29 cellular contexts compared by ENCODE assay signal in the genomic region with DNA sequence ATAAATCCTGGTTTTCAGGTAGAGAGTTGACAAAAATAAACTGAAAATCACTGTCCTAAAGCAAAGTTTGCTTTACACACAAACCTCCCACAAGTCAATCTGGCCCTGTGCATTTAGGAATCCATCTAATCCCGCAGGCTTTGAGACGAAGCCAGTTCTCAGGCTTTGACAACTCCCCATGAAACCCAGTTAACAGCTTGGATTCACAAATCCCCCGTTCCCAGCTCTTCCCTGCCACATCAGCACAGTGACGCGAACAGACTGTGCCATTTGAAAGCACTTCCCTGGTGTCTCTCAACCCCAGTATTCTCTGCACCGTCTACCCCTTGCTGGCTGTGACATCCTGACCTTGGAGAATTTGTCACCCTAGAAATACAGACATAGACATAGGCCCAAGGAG.
"Had no signal": no experiment of that assay in that cellular context is flagged by ENCODE, and none has a peak within 500 bp of the region (broad histone marks: within the 10 kb centered on the region; RNA-seq: fewer than 3 reads in every experiment).

No MANE protein-coding gene starts in this region.

- H3K4me3 Mint-ChIP-seq: activated CD4-positive, alpha-beta memory T cell treated with anti-CD3 and anti-CD28 coated beads for 36 hours; activated CD4-positive, alpha-beta T cell treated with anti-CD3 and anti-CD28 coated beads for 36 hours; activated CD4-positive, alpha-beta T cell treated with anti-CD3 and anti-CD28 coated beads, Interleukin-2, amount 10 ng/mL, durations not matched to agents 24 days and 14 days; activated CD8-positive, alpha-beta memory T cell treated with anti-CD3 and anti-CD28 coated beads, Interleukin-2, amount 10 ng/mL, durations not matched to agents 7 days and 5 days; activated CD8-positive, alpha-beta T cell treated with anti-CD3 and anti-CD28 coated beads, Interleukin-2, amount 10 ng/mL, durations not matched to agents 7 days and 5 days; activated naive CD4-positive, alpha-beta T cell treated with anti-CD3 and anti-CD28 coated beads for 36 hours; activated naive CD4-positive, alpha-beta T cell treated with anti-CD3 and anti-CD28 coated beads, Interleukin-2, amount 50 U/mL, for 24 hours; activated naive CD8-positive, alpha-beta T cell treated with anti-CD3 and anti-CD28 coated beads for 36 hours; activated T-helper 1 cell treated with anti-CD3 and anti-CD28 coated beads, Interleukin-12 subunit alpha, Interleukin-12 subunit beta, Interleukin-2, Interleukin-4 antibody, amounts not matched to agents 30 ng/mL and 10 ng/mL and 1 ng/mL, durations not matched to agents 14 hours and 24 hours and 36 hours; T-helper 17 cell; T-helper 2 cell treated with Interferon-gamma antibody and Interleukin-4, amounts not matched to agents 5 μg/mL and 100 μg/mL, for 36 hours had no signal

- H3K4me1 Mint-ChIP-seq: activated CD4-positive, alpha-beta T cell treated with anti-CD3 and anti-CD28 coated beads for 36 hours; activated CD4-positive, alpha-beta T cell treated with anti-CD3 and anti-CD28 coated beads, Interleukin-2, amount 10 ng/mL, durations not matched to agents 24 days and 14 days; activated CD8-positive, alpha-beta memory T cell treated with anti-CD3 and anti-CD28 coated beads, Interleukin-2, amount 10 ng/mL, durations not matched to agents 7 days and 5 days; activated naive CD4-positive, alpha-beta T cell treated with anti-CD3 and anti-CD28 coated beads, Interleukin-2, amount 50 U/mL, for 24 hours; activated naive CD8-positive, alpha-beta T cell treated with anti-CD3 and anti-CD28 coated beads for 36 hours; T-helper 17 cell had no signal

- H3K27ac Mint-ChIP-seq: activated CD4-positive, alpha-beta memory T cell treated with anti-CD3 and anti-CD28 coated beads for 36 hours; activated CD4-positive, alpha-beta T cell treated with anti-CD3 and anti-CD28 coated beads for 36 hours; activated CD4-positive, alpha-beta T cell treated with anti-CD3 and anti-CD28 coated beads, Interleukin-2, amount 10 ng/mL, durations not matched to agents 24 days and 14 days; activated CD8-positive, alpha-beta memory T cell treated with anti-CD3 and anti-CD28 coated beads, Interleukin-2, amount 10 ng/mL, durations not matched to agents 7 days and 5 days; activated CD8-positive, alpha-beta T cell treated with anti-CD3 and anti-CD28 coated beads, Interleukin-2, amount 10 ng/mL, durations not matched to agents 7 days and 5 days; activated naive CD4-positive, alpha-beta T cell treated with anti-CD3 and anti-CD28 coated beads for 36 hours; activated naive CD4-positive, alpha-beta T cell treated with anti-CD3 and anti-CD28 coated beads, Interleukin-2, amount 50 U/mL, for 24 hours; activated naive CD8-positive, alpha-beta T cell treated with anti-CD3 and anti-CD28 coated beads for 36 hours; activated T-helper 1 cell treated with anti-CD3 and anti-CD28 coated beads, Interleukin-12 subunit alpha, Interleukin-12 subunit beta, Interleukin-2, Interleukin-4 antibody, amounts not matched to agents 30 ng/mL and 10 ng/mL and 1 ng/mL, durations not matched to agents 14 hours and 24 hours and 36 hours; activated T-helper 2 cell treated with anti-CD3 and anti-CD28 coated beads, Interferon-gamma antibody, Interleukin-2, Interleukin-4, amounts not matched to agents 10 μg/mL and 5 μg/mL and 100 μg/mL, durations not matched to agents 14 hours and 24 hours and 36 hours; T-helper 17 cell; T-helper 2 cell treated with Interferon-gamma antibody and Interleukin-4, amounts not matched to agents 5 μg/mL and 100 μg/mL, for 36 hours had no signal

- ATAC-seq: activated CD4-positive, alpha-beta T cell treated with anti-CD3 and anti-CD28 coated beads for 36 hours; activated CD8-positive, alpha-beta memory T cell treated with anti-CD3 and anti-CD28 coated beads, Interleukin-2, amount 10 ng/mL, durations not matched to agents 7 days and 5 days; activated CD8-positive, alpha-beta T cell treated with anti-CD3 and anti-CD28 coated beads, Interleukin-2, amount 10 ng/mL, durations not matched to agents 7 days and 5 days; heart left ventricle; T-helper 17 cell had no signal

- H3K9me3 ChIP-seq: colonic mucosa, esophagus squamous epithelium had no signal

- H3K36me3 Mint-ChIP-seq: activated CD4-positive, alpha-beta memory T cell treated with anti-CD3 and anti-CD28 coated beads for 36 hours; activated CD8-positive, alpha-beta memory T cell treated with anti-CD3 and anti-CD28 coated beads, Interleukin-2, amount 10 ng/mL, durations not matched to agents 7 days and 5 days; activated naive CD4-positive, alpha-beta T cell treated with anti-CD3 and anti-CD28 coated beads, Interleukin-2, amount 50 U/mL, for 24 hours; activated naive CD8-positive, alpha-beta T cell treated with anti-CD3 and anti-CD28 coated beads for 36 hours had no signal

- H3K27me3 ChIP-seq: cardiac muscle cell, colonic mucosa, esophagus squamous epithelium, heart left ventricle had no signal

- H3K27me3 Mint-ChIP-seq: activated CD4-positive, alpha-beta memory T cell treated with anti-CD3 and anti-CD28 coated beads for 36 hours; activated CD4-positive, alpha-beta T cell treated with anti-CD3 and anti-CD28 coated beads for 36 hours; activated CD4-positive, alpha-beta T cell treated with anti-CD3 and anti-CD28 coated beads, Interleukin-2, amount 10 ng/mL, durations not matched to agents 24 days and 14 days; activated CD8-positive, alpha-beta memory T cell treated with anti-CD3 and anti-CD28 coated beads, Interleukin-2, amount 10 ng/mL, durations not matched to agents 7 days and 5 days; activated naive CD4-positive, alpha-beta T cell treated with anti-CD3 and anti-CD28 coated beads, Interleukin-2, amount 50 U/mL, for 24 hours; activated naive CD8-positive, alpha-beta T cell treated with anti-CD3 and anti-CD28 coated beads for 36 hours had no signal

- H3K27ac ChIP-seq: cardiac muscle cell, colonic mucosa, epithelial cell of prostate, esophagus squamous epithelium, heart left ventricle had no signal

- DNase-seq: activated CD4-positive, alpha-beta memory T cell treated with anti-CD3 and anti-CD28 coated beads for 36 hours; activated CD4-positive, alpha-beta T cell treated with anti-CD3 and anti-CD28 coated beads for 36 hours; activated CD4-positive, alpha-beta T cell treated with anti-CD3 and anti-CD28 coated beads, Interleukin-2, amount 10 ng/mL, durations not matched to agents 24 days and 14 days; activated CD4-positive, CD25-positive, alpha-beta regulatory T cell; activated CD4-positive, CD25-positive, alpha-beta regulatory T cell treated with anti-CD3 and anti-CD28 coated beads, Interleukin-2, amount 50 U/mL, for 72 hours; activated CD8-positive, alpha-beta memory T cell treated with anti-CD3 and anti-CD28 coated beads, Interleukin-2, amount 10 ng/mL, durations not matched to agents 7 days and 5 days; activated CD8-positive, alpha-beta memory T cell treated with anti-CD3 and anti-CD28 coated beads, Interleukin-2, amount 50 U/mL, for 4 hours; activated CD8-positive, alpha-beta T cell treated with anti-CD3 and anti-CD28 coated beads, Interleukin-2, amount 10 ng/mL, durations not matched to agents 7 days and 5 days; activated effector memory CD4-positive, alpha-beta T cell treated with anti-CD3 and anti-CD28 coated beads, Interleukin-2, amount 50 U/mL, for 16 hours; activated naive CD4-positive, alpha-beta T cell treated with anti-CD3 and anti-CD28 coated beads for 36 hours; activated naive CD8-positive, alpha-beta T cell treated with anti-CD3 and anti-CD28 coated beads for 36 hours; activated T-cell treated with anti-CD3 and anti-CD28 coated beads, Interleukin-2, amount 50 U/mL, for 1 hour; activated T-cell treated with anti-CD3 and anti-CD28 coated beads, Interleukin-2, amount 50 U/mL, for 48 hours; central memory CD4-positive, alpha-beta T cell; cerebellar nuclear complex; colonic mucosa; effector CD8-positive, alpha-beta T cell; esophagus squamous epithelium; foreskin melanocyte; heart left ventricle; T-helper 1 cell; T-helper 17 cell; T1000 had no signal

- H3K9me3 Mint-ChIP-seq: activated CD4-positive, alpha-beta T cell treated with anti-CD3 and anti-CD28 coated beads, Interleukin-2, amount 10 ng/mL, durations not matched to agents 24 days and 14 days; activated naive CD4-positive, alpha-beta T cell treated with anti-CD3 and anti-CD28 coated beads for 36 hours; activated naive CD4-positive, alpha-beta T cell treated with anti-CD3 and anti-CD28 coated beads, Interleukin-2, amount 50 U/mL, for 24 hours; activated T-helper 1 cell treated with anti-CD3 and anti-CD28 coated beads, Interleukin-12 subunit alpha, Interleukin-12 subunit beta, Interleukin-2, Interleukin-4 antibody, amounts not matched to agents 30 ng/mL and 10 ng/mL and 1 ng/mL, durations not matched to agents 14 hours and 24 hours and 36 hours; activated T-helper 2 cell treated with anti-CD3 and anti-CD28 coated beads, Interferon-gamma antibody, Interleukin-2, Interleukin-4, amounts not matched to agents 10 μg/mL and 5 μg/mL and 100 μg/mL, durations not matched to agents 14 hours and 24 hours and 36 hours; T-helper 2 cell treated with Interferon-gamma antibody and Interleukin-4, amounts not matched to agents 5 μg/mL and 100 μg/mL, for 36 hours had no signal

- H3K4me3 ChIP-seq: cardiac muscle cell, colonic mucosa, esophagus squamous epithelium, heart left ventricle had no signal

- H3K4me1 ChIP-seq: colonic mucosa, esophagus squamous epithelium, heart left ventricle had no signal

- H3K36me3 ChIP-seq: cardiac muscle cell, colonic mucosa, esophagus squamous epithelium, heart left ventricle had no signal
